2 cellular contexts compared by ENCODE assay signal in genomic region chr2:28134262-28134812, GRCh38.
TF ChIP-seq lines count a peak whose summit lies in the region.

No MANE protein-coding gene starts in this region.

TF ChIP-seq in IMR-90, 13 proteins besides CTCF, POLR2A, EP300 and RAD21:
- TF ChIP-seq RCOR1 (IDR thresholded peaks at IDR 0.05; ENCODE audit: insufficient replicate concordance, low read length) (no peak), ELK1 (IDR thresholded peaks at IDR 0.05; ENCODE audit: borderline replicate concordance, low read depth, low read length) (no peak), MXI1 (IDR thresholded peaks at IDR 0.05; ENCODE audit: borderline replicate concordance, low read depth, low read length) (no peak), USF2 (IDR thresholded peaks at IDR 0.05; ENCODE audit: low read depth, low read length) (no peak), BHLHE40 (IDR thresholded peaks at IDR 0.05; ENCODE audit: low read depth, low read length) (no peak), MAFK (IDR thresholded peaks at IDR 0.05; ENCODE audit: low read depth, low read length) (no peak), RFX5 (IDR thresholded peaks at IDR 0.05; ENCODE audit: low read depth, low read length) (no peak), CHD1 (IDR thresholded peaks at IDR 0.05; ENCODE audit: low read depth, low read length) (no peak), NFE2L2 (IDR thresholded peaks at IDR 0.05; ENCODE audit: low read depth, low read length) (no peak), CEBPB (IDR thresholded peaks at IDR 0.05; ENCODE audit: low read depth, low read length) (no peak), MAZ (IDR thresholded peaks at IDR 0.05; ENCODE audit: borderline replicate concordance, low read depth, low read length) (no peak), SMC3 (IDR thresholded peaks at IDR 0.05; ENCODE audit: low read depth, low read length) (no peak), FOS (IDR thresholded peaks at IDR 0.05; ENCODE audit: low read depth, low read length) (no peak)

TF ChIP-seq in GM12878, 131 proteins besides CTCF, POLR2A, EP300 and RAD21:
- TF ChIP-seq ATF7 (IDR thresholded peaks at IDR 0.05; ENCODE audit: low read depth) (peak; percentile 46; the same call in 1 of the 2 replicates), RUNX3 (IDR thresholded peaks at IDR 0.05; ENCODE audit: low read length) (peak; percentile 51; the same call in 1 of the 2 replicates), ATF2 (IDR thresholded peaks at IDR 0.05; ENCODE audit: low read length) (0 out of 2 replicates have a peak, but pooled peaks have one; percentile 28), EZH2 (IDR thresholded peaks at IDR 0.05; ENCODE audit: borderline replicate concordance, control insufficient read depth, low read depth, low read length) (no peak)
